In the genomic region with DNA sequence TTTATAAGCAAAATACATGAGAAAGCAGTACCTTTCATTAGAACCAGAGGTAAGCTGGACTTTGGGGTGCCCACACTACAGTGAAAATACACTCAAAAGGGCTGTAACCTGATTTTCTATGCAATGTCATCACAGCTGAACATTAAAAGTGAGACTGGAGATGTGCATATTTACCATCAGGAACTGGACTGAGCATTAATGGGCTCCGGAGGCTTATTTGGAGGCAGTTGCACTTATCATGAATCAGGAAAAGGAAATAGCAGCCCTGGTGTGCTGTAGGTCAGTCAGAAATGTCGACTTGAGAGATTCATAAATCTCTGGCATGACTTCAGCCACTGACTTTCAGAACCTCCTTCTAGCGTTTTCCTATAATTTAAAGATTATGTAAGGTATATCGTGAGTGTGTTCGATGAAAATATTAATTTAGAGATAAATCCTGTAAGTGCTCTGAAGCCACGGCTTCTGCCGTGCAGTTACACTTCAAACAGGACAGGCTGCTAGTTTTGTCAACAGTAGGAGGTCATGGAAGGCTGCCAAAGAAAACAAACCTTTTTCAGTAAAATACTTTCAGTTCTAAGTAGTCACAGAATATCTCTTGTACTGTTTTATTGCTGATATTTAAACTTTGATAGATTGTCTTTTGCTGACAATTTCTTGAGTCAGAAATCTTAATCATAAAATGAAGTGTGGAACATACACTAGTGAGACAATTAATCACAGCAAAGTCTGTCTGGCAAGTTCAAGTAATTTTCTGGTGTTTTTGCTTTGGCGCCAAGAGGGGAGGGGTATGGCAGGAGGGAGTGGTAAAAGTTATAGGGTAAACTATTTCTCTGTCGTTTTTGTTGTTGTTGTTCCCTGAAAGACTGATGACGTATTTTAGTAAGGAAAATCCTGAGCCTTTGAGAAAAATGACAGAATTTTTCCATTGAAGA, we compare ENCODE assay signal across 8 cellular contexts.
DNase-seq lines count a peak whose midpoint lies in the region; ATAC-seq and TF ChIP-seq lines count a peak whose summit lies in the region.

No MANE protein-coding gene starts in this region.

- H3K4me1 ChIP-seq in ACC112 (ENCODE audit: control insufficient read depth, insufficient read depth, low read length, unreplicated experiment), result peaks cover 19% of the 10 kb centered on the region

- H2AFZ ChIP-seq in ACC112 (ENCODE audit: low read length, unreplicated experiment), result peak overlapping the region; percentile 93

- H3K36me3 ChIP-seq in ACC112 (ENCODE audit: insufficient read depth, low read length), result no peaks in the 10 kb centered on the region

- TF ChIP-seq CTCF in LNCaP clone FGC (IDR thresholded peaks at IDR 0.05; ENCODE audit: control insufficient read depth, extremely low read depth, insufficient read depth), result no peak
- TF ChIP-seq CTCF in WI38 (IDR thresholded peaks at IDR 0.05; ENCODE audit: low read depth, low read length), result no peak

- peak; percentile 71 for DNase-seq in LNCaP clone FGC (ENCODE audit: low read depth)
- DNase-seq in kidney glomerular epithelial cell (lab: John Stamatoyannopoulos, UW), result peak; percentile 83
- no peak for DNase-seq in posterior vena cava (ENCODE audit: low spot score)

- H3K79me2 ChIP-seq in ACC112 (ENCODE audit: control insufficient read depth, insufficient read depth, low read length, unreplicated experiment), result no peaks in the 10 kb centered on the region

- peak overlapping the region; percentile 77 for H3K4me3 ChIP-seq in ACC112 (ENCODE audit: low read depth, low read length)
- H3K4me3 ChIP-seq in LNCaP clone FGC (ENCODE audit: low read depth, low read length), result peak overlapping the region; percentile 31
- H3K4me3 ChIP-seq in WI38 (ENCODE audit: low read depth, low read length), result peak overlapping the region; percentile 42

- peak overlapping the region; percentile 81 for H3K27ac ChIP-seq in ACC112 (ENCODE audit: low read depth, low read length)

- intact Hi-C loops in posterior vena cava (cut with DNase I), result no loop called here

- ATAC-seq in HG03342 (IDR thresholded peaks at IDR 0.05; ENCODE audit: unreplicated experiment) (no peak), GM21367 (IDR thresholded peaks at IDR 0.05; ENCODE audit: unreplicated experiment) (no peak), GM19452 (IDR thresholded peaks at IDR 0.05; ENCODE audit: unreplicated experiment) (no peak)

- no peaks in the 10 kb centered on the region for H3K27me3 ChIP-seq in ACC112 (ENCODE audit: insufficient read depth, low read length)
